1 cellular context compared by ENCODE assay signal in the genomic region with DNA sequence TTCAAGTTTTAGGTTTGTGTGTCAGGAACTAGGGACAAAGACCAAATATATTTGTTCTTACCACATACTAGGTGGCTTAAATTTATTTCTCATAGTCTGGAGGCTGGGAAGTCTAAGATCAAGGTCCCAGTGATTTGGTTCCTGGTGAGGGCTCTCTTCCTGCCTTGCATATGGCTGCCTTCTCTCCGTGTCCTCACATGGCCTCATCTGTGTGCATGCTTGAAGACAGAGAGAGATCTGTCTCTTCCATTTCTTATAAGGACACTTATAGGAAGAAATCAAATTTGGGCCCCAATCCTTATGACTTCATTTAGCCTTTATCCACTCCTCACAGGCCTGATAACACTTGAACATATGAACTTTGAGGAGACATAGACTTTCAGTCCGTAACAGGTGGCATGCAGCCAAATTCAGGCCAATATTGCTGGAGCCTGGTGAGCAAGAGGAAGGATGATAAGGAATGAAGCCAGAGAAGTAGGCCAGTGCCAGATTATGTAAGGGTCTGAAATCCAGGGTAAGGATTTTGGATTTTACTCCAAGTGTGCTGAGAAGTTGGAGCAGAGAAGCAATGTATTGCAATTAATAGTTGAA.
TF ChIP-seq lines count a peak whose summit lies in the region.

No MANE protein-coding gene starts in this region.

TF ChIP-seq in WTC11, 78 proteins besides CTCF, POLR2A, EP300 and RAD21 (continued from another document):
- TF ChIP-seq, protein P1, sequence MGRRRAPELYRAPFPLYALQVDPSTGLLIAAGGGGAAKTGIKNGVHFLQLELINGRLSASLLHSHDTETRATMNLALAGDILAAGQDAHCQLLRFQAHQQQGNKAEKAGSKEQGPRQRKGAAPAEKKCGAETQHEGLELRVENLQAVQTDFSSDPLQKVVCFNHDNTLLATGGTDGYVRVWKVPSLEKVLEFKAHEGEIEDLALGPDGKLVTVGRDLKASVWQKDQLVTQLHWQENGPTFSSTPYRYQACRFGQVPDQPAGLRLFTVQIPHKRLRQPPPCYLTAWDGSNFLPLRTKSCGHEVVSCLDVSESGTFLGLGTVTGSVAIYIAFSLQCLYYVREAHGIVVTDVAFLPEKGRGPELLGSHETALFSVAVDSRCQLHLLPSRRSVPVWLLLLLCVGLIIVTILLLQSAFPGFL (CRISPR knock-in tag; IDR thresholded peaks at IDR 0.05; ENCODE audit: borderline replicate concordance), result no peak
- TF ChIP-seq ZNF423 (CRISPR knock-in tag; IDR thresholded peaks at IDR 0.05) (no peak), CBFB (CRISPR knock-in tag; IDR thresholded peaks at IDR 0.05; ENCODE audit: low read depth) (no peak)
- TF ChIP-seq, protein P2, sequence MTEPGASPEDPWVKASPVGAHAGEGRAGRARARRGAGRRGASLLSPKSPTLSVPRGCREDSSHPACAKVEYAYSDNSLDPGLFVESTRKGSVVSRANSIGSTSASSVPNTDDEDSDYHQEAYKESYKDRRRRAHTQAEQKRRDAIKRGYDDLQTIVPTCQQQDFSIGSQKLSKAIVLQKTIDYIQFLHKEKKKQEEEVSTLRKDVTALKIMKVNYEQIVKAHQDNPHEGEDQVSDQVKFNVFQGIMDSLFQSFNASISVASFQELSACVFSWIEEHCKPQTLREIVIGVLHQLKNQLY (CRISPR knock-in tag; IDR thresholded peaks at IDR 0.05), result no peak
